In genomic region chr1:217642455-217642854, GRCh38 we compare ENCODE assay signal across 21 cellular contexts.
"Had no signal": no experiment of that assay in that cellular context is flagged by ENCODE, and none has a peak within 500 bp of the region (broad histone marks: within the 10 kb centered on the region; RNA-seq: fewer than 3 reads in every experiment).

No MANE protein-coding gene starts in this region.

- H3K4me3 ChIP-seq: MG63, SJSA1, SK-N-MC had no signal

- FAIRE-seq: RCC 7860 had no signal

- H3K27me3 ChIP-seq: MG63, SJSA1 had no signal

- H3K27ac ChIP-seq: HL-60, SJSA1, SK-N-MC had no signal

- DNase-seq: IMR-90, Karpas-422, KG1, MG63, NCI-H1092, NCI-H1105 treated with DMSO at 0.1 percent for 48 hours, NCI-H1436, NCI-H187, NCI-H2029, NCI-H2171 treated with DMSO at 0.1 percent for 48 hours, NCI-H345, NCI-H446 treated with DMSO at 0.1 percent for 48 hours, NCI-H510A treated with DMSO at 0.1 percent for 48 hours, NCI-H526, Right ventricle myocardium superior, RPMI8226, SIG-M5 had no signal

- H3K9me3 ChIP-seq: MG63, SJSA1 had no signal

- H3K36me3 ChIP-seq: MG63, SJSA1 had no signal

- H3K4me1 ChIP-seq: SJSA1 had no signal
